In the genomic region with DNA sequence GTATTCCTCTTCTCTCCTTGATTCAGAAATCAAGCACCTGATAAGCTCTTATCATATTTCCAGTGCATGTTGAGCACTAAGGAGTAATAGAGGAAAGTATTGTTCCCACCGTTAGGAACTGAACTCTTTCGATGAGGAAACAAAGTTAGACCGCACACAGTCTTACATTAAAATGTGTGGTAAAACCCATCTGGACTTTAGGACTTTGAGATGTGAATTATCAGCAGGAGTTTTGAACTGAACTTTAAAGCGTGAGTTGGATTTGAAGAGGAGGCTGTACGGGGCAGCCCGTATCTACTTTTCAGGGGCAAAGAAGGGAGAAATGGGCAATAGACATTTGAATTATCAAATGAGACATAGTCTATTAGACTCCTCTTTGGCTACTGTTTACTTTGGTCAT, we compare ENCODE assay signal across 22 cellular contexts.
DNase-seq lines count a peak whose midpoint lies in the region; ATAC-seq, FAIRE-seq and TF ChIP-seq lines count a peak whose summit lies in the region.
"Had no signal": no experiment of that assay in that cellular context is flagged by ENCODE, and none has a peak within 500 bp of the region (broad histone marks: within the 10 kb centered on the region; RNA-seq: fewer than 3 reads in every experiment).

No MANE protein-coding gene starts in this region.

- no TSS peak for BruUV-seq in HepG2 (replicated peaks; lab: Mats Ljungman, UMichigan)

- TF ChIP-seq EP300 in HepG2 (IDR thresholded peaks at IDR 0.05; ENCODE audit: low read depth in 2 of 2, low read length in 2 of 2) (no peak), HepG2 (CRISPR knock-in tag; IDR thresholded peaks at IDR 0.05; ENCODE audit: borderline replicate concordance) (no peak)

- H3K9me3 ChIP-seq in liver (ENCODE audit: control insufficient read depth in 4 of 4, low read length in 3 of 4): no peaks in the 10 kb centered on the region
- H3K9me3 ChIP-seq in HepG2 (ENCODE audit: low read length): no peaks in the 10 kb centered on the region
- no peaks in the 10 kb centered on the region for H3K9me3 ChIP-seq in neural progenitor cell (ENCODE audit: low read depth)
- H3K9me3 ChIP-seq: A549, Caco-2 had no signal

- ATAC-seq in HepG2 (no peak), left lobe of liver (peak; percentile 44), GM18909 (IDR thresholded peaks at IDR 0.05; ENCODE audit: poor library complexity, unreplicated experiment) (no peak)
- ATAC-seq: A549 had no signal

- peaks cover 55% of the 10 kb centered on the region for H3K4me1 Mint-ChIP-seq in neural progenitor cell

- CTCF ChIA-PET in HepG2 (lab: Yijun Ruan, JAX; ENCODE audit: low intra/inter-chr PET ratio, low total read pairs): no interaction called here

- H3K27ac Mint-ChIP-seq in neural progenitor cell: no peak overlapping the region
- H3K27ac Mint-ChIP-seq: CD4-positive, alpha-beta T cell; GM23338 had no signal

- intact Hi-C loops in HepG2 (cut with micrococcal nuclease; ENCODE audit: unreplicated experiment): no loop called here

- H3K4me1 ChIP-seq in liver (ENCODE audit: control insufficient read depth in 4 of 4, insufficient read depth in 4 of 4, low read length in 3 of 4) (peaks cover 0 to 7% (median 2%) of the 10 kb centered on the region in 4 donors), HepG2 (ENCODE audit: insufficient read depth, low read length) (no peaks in the 10 kb centered on the region), neural progenitor cell (peaks cover 39% of the 10 kb centered on the region)
- H3K4me1 ChIP-seq: A549 had no signal

- H3K27me3 Mint-ChIP-seq in neural progenitor cell (ENCODE audit: insufficient read depth, low read depth): no peaks in the 10 kb centered on the region
- H3K27me3 Mint-ChIP-seq: CD4-positive, alpha-beta T cell had no signal

- no peaks in the 10 kb centered on the region for H4K20me1 ChIP-seq in HepG2 (ENCODE audit: insufficient read depth, low read length)
- H4K20me1 ChIP-seq in neural progenitor cell (ENCODE audit: low read depth): no peaks in the 10 kb centered on the region

- 80% methylated on average over 6 of the region's 6 CpGs for WGBS in liver
- 67% methylated on average over 6 of the region's 6 CpGs for WGBS in HepG2 (ENCODE audit: low lambda C conversion rate)

- no peak overlapping the region for H3K4me3 ChIP-seq in liver (ENCODE audit: low read depth in 1 of 3, low read length in 3 of 3)
- H3K4me3 ChIP-seq in HepG2 (replicated peaks in 1 of 3; ENCODE audit: insufficient read depth in 1 of 3, low read depth in 2 of 3, low read length in 3 of 3): no peak overlapping the region
- H3K4me3 ChIP-seq in neural progenitor cell: no peak overlapping the region
- H3K4me3 ChIP-seq: A549, GM23338 had no signal

- H3K9me3 Mint-ChIP-seq in neural progenitor cell: no peaks in the 10 kb centered on the region
- H3K9me3 Mint-ChIP-seq: CD4-positive, alpha-beta T cell; GM23338 had no signal

- TF ChIP-seq RAD21 in liver (IDR thresholded peaks at IDR 0.05) (no peak), HepG2 (CRISPR knock-in tag; IDR thresholded peaks at IDR 0.05) (no peak)

- H3K27me3 ChIP-seq in liver (ENCODE audit: control insufficient read depth in 4 of 4, insufficient read depth in 4 of 4, low read length in 3 of 4): no peaks in the 10 kb centered on the region
- H3K27me3 ChIP-seq in HepG2 (ENCODE audit: control insufficient read depth in 1 of 2, insufficient read depth in 2 of 2, low read length in 2 of 2): no peaks in the 10 kb centered on the region
- no peaks in the 10 kb centered on the region for H3K27me3 ChIP-seq in neural progenitor cell

- H3K36me3 ChIP-seq in liver (ENCODE audit: control insufficient read depth in 4 of 4, insufficient read depth in 3 of 4, low read depth in 1 of 4, low read length in 3 of 4) (no peaks in the 10 kb centered on the region), HepG2 (replicated peaks in 1 of 2; ENCODE audit: control insufficient read depth in 1 of 2, insufficient read depth in 2 of 2, low read length in 2 of 2) (no peaks in the 10 kb centered on the region), neural progenitor cell (no peaks in the 10 kb centered on the region)

- no peak for TF ChIP-seq POLR2A in HepG2 (IDR thresholded peaks at IDR 0.05; ENCODE audit: insufficient read depth in 1 of 2, low read depth in 2 of 2, low read length in 2 of 2)

- H2AFZ ChIP-seq in HepG2 (ENCODE audit: low read length): no peak overlapping the region
- H2AFZ ChIP-seq in neural progenitor cell (replicated peaks): no peak overlapping the region
- H2AFZ ChIP-seq: GM23338 had no signal

- H3K4me3 Mint-ChIP-seq in neural progenitor cell: no peak overlapping the region
- H3K4me3 Mint-ChIP-seq: CD4-positive, alpha-beta T cell; GM23338 had no signal

- no peak for FAIRE-seq in HepG2 (lab: Jason Lieb, UNC)
- FAIRE-seq: A549, D721Med, G401.6, GM19239, H54 had no signal

- in situ Hi-C loops in HepG2 (cut with HindIII; ENCODE audit: extremely low pct_ligation_motif_present, low pct_unique_long_range_greater_than_20kb): no loop called here

- no peak for TF ChIP-seq CTCF in liver (IDR thresholded peaks at IDR 0.05; ENCODE audit: low read depth, low read length, missing input control)
- no peak for TF ChIP-seq CTCF in HepG2 (CRISPR knock-in tag; IDR thresholded peaks at IDR 0.05)
- TF ChIP-seq CTCF in neural progenitor cell (IDR thresholded peaks at IDR 0.05): no peak

- H3F3A ChIP-seq in neural progenitor cell (ENCODE audit: low read depth): peaks cover 20% of the 10 kb centered on the region

- DNase-seq in HepG2 (ENCODE audit: low spot score) (no peak), left lobe of liver (ENCODE audit: low spot score) (no peak), neural progenitor cell (ENCODE audit: low spot score) (no peak), NCI-H226 (no peak), SHP77 (lab: John Stamatoyannopoulos, UW) (no peak)
- DNase-seq: AML-193; Caco-2; CD4-positive, alpha-beta T cell; HCEC 1CT; IMR-90; KBM-7 had no signal

- H3K79me2 ChIP-seq in HepG2 (ENCODE audit: insufficient read depth, low read length): no peaks in the 10 kb centered on the region
- no peaks in the 10 kb centered on the region for H3K79me2 ChIP-seq in neural progenitor cell (ENCODE audit: low read depth)

- POLR2A ChIA-PET in HepG2 (lab: Yijun Ruan, JAX): no interaction called here

- H3K36me3 Mint-ChIP-seq in neural progenitor cell: peaks cover 12% of the 10 kb centered on the region

- H3K9ac ChIP-seq in liver (ENCODE audit: low read depth in 1 of 2, low read length in 2 of 2) (no peak overlapping the region), HepG2 (ENCODE audit: insufficient read depth, low read depth, low read length) (no peak overlapping the region), neural progenitor cell (no peak overlapping the region)

- no peak overlapping the region for H3K4me2 ChIP-seq in HepG2 (ENCODE audit: low read depth, low read length)
- H3K4me2 ChIP-seq in neural progenitor cell: peak overlapping the region; percentile 57
- H3K4me2 ChIP-seq: A549 had no signal

- H3K27ac ChIP-seq in liver (ENCODE audit: low read depth in 1 of 2, low read length in 2 of 2): no peak overlapping the region
- H3K27ac ChIP-seq in HepG2 (ENCODE audit: extremely low read length, insufficient read depth, low read length): no peak overlapping the region
- H3K27ac ChIP-seq in neural progenitor cell: peak overlapping the region; percentile 89
- H3K27ac ChIP-seq: 22Rv1, A549, C4-2B, HL-60 had no signal

TF ChIP-seq in liver, 16 proteins besides CTCF, POLR2A, EP300 and RAD21:
- TF ChIP-seq, protein P1, sequence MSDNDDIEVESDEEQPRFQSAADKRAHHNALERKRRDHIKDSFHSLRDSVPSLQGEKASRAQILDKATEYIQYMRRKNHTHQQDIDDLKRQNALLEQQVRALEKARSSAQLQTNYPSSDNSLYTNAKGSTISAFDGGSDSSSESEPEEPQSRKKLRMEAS (IDR thresholded peaks at IDR 0.05): no peak
- TF ChIP-seq HNF4A (conservative IDR thresholded peaks at IDR 0.05): peak; percentile 58 to 73

TF ChIP-seq in HepG2, 621 proteins besides CTCF, POLR2A, EP300 and RAD21 (continues in another document):
- TF ChIP-seq ZNF180 (CRISPR knock-in tag; IDR thresholded peaks at IDR 0.05; ENCODE audit: borderline replicate concordance, low read depth) (no peak), TCF7 (IDR thresholded peaks at IDR 0.05; ENCODE audit: low read depth) (no peak), ZNF431 (CRISPR knock-in tag; IDR thresholded peaks at IDR 0.05; ENCODE audit: borderline replicate concordance, low read depth) (no peak), ELF1 (CRISPR knock-in tag; IDR thresholded peaks at IDR 0.05) (no peak), ZNF580 (CRISPR knock-in tag; IDR thresholded peaks at IDR 0.05; ENCODE audit: borderline replicate concordance, low read depth) (no peak), SAP130 (CRISPR knock-in tag; IDR thresholded peaks at IDR 0.05; ENCODE audit: low read depth) (no peak), MYPOP (CRISPR knock-in tag; IDR thresholded peaks at IDR 0.05) (no peak)
